ENCODE assay signal across 11 cellular contexts in the genomic region with DNA sequence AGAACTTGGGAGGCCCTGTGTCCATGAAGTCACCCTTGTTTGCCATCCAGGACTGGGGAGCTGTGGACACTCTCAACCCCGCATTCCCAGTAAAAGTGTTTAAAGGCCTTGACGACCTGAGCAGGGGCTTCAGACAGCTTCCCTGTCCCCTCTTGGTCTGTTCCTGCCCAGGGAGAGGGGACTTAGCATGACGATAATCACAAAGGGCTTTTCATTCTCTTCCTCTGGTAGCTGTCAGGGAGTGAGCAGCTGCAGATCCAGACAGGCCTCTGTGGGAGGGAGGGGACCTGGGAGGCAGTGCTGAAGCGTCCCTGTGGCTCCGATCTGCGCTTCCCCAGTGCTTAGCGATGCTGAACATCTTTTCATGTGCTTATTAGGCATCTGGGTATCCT.
DNase-seq lines count a peak whose midpoint lies in the region; ATAC-seq and TF ChIP-seq lines count a peak whose summit lies in the region.
"Had no signal": no experiment of that assay in that cellular context is flagged by ENCODE, and none has a peak within 500 bp of the region (broad histone marks: within the 10 kb centered on the region; RNA-seq: fewer than 3 reads in every experiment).

No MANE protein-coding gene starts in this region.

- ATAC-seq in GM18519 (IDR thresholded peaks at IDR 0.05; ENCODE audit: low FRiP score, unreplicated experiment) = no peak
- ATAC-seq: activated CD8-positive, alpha-beta T cell treated with anti-CD3 and anti-CD28 coated beads, Interleukin-2, amount 10 ng/mL, durations not matched to agents 7 days and 5 days; left ventricle myocardium superior had no signal

- H4K8ac ChIP-seq in mesendoderm (ENCODE audit: low read depth, low read length) = no peak overlapping the region

- no peaks in the 10 kb centered on the region for H3K79me2 ChIP-seq in mesendoderm (ENCODE audit: control insufficient read depth, insufficient read depth, low read length)

- TF ChIP-seq CTCF in BE2C (IDR thresholded peaks at IDR 0.05; ENCODE audit: low read depth, low read length) = no peak
- TF ChIP-seq CTCF in choroid plexus epithelial cell (conservative IDR thresholded peaks at IDR 0.05; ENCODE audit: low read depth, low read length) = no peak

- no peak overlapping the region for H3K18ac ChIP-seq in mesendoderm (ENCODE audit: low read length)

- no peak overlapping the region for H3K23ac ChIP-seq in mesendoderm (ENCODE audit: low read length)

- H3K4ac ChIP-seq in mesendoderm (ENCODE audit: low read depth, low read length) = no peak overlapping the region

- no CpG with 5 or more reads among the region's 7 CpGs for WGBS in mesendoderm (ENCODE audit: extremely low coverage, insufficient coverage, low lambda C conversion rate)

- H2AK5ac ChIP-seq in mesendoderm (ENCODE audit: low read length) = no peak overlapping the region

- peak overlapping the region; percentile 19 for H3K9ac ChIP-seq in mesendoderm (ENCODE audit: low read length)

- peak overlapping the region; percentile 80 for H3K56ac ChIP-seq in mesendoderm (ENCODE audit: low read length)

- peak; percentile 76 for DNase-seq in BE2C
- DNase-seq in NCI-H345 (lab: John Stamatoyannopoulos, UW) = peak; percentile 78
- DNase-seq in choroid plexus epithelial cell (ENCODE audit: low read depth) = peak; percentile 42
- peak; percentile 70 for DNase-seq in mesendoderm
- no peak for DNase-seq in T1000 (lab: John Stamatoyannopoulos, UW)
- DNase-seq in stimulated activated naive CD4-positive, alpha-beta T cell treated with Interleukin-2 at 50 U/mL for 16 hours (lab: John Stamatoyannopoulos, UW) = no peak
- no peak for DNase-seq in putamen (ENCODE audit: low spot score)
- DNase-seq: activated CD8-positive, alpha-beta T cell treated with anti-CD3 and anti-CD28 coated beads, Interleukin-2, amount 10 ng/mL, durations not matched to agents 7 days and 5 days; left ventricle myocardium superior; NCI-H226 had no signal

- H3K4me3 ChIP-seq in BE2C (ENCODE audit: low read depth, low read length) (no peak overlapping the region), choroid plexus epithelial cell (ENCODE audit: low read depth, low read length) (no peak overlapping the region), mesendoderm (ENCODE audit: low read length) (no peak overlapping the region)

- H2BK15ac ChIP-seq in mesendoderm (replicated peaks; ENCODE audit: low read depth) = no peak overlapping the region

- H3K27ac ChIP-seq in mesendoderm (ENCODE audit: low read depth, low read length) = peak overlapping the region; percentile 56

- H3K9me3 ChIP-seq in BE2C = no peaks in the 10 kb centered on the region

- no peak overlapping the region for H3K4me2 ChIP-seq in mesendoderm (ENCODE audit: low read length)

- H2BK120ac ChIP-seq in mesendoderm (ENCODE audit: low read depth, low read length) = no peak overlapping the region

- H3K36me3 ChIP-seq in BE2C (no peaks in the 10 kb centered on the region), mesendoderm (ENCODE audit: control insufficient read depth, insufficient read depth, low read length) (no peaks in the 10 kb centered on the region)

- peaks cover 6% of the 10 kb centered on the region for H3K4me1 ChIP-seq in BE2C
- H3K4me1 ChIP-seq in mesendoderm (ENCODE audit: control insufficient read depth, low read depth, low read length) = peaks cover 3% of the 10 kb centered on the region

- H4K5ac ChIP-seq in mesendoderm (ENCODE audit: low read length) = peak overlapping the region; percentile 29

- H3K27me3 ChIP-seq in BE2C (no peaks in the 10 kb centered on the region), mesendoderm (ENCODE audit: insufficient read depth, low read length, poor library complexity) (no peaks in the 10 kb centered on the region)

- H2BK5ac ChIP-seq in mesendoderm (ENCODE audit: low read length) = peak overlapping the region; percentile 28

- no peaks in the 10 kb centered on the region for H3K79me1 ChIP-seq in mesendoderm (ENCODE audit: low read length)

Comparison
In these comparisons a context has a peak if more than half of its experiments do, and no peak if none do; other contexts are left out.
1. DNase-seq: peak in BE2C (single experiment), NCI-H345 (single experiment), choroid plexus epithelial cell (single experiment) and mesendoderm (single experiment); none in T1000 (single experiment), stimulated activated naive CD4-positive, alpha-beta T cell treated with Interleukin-2 at 50 U/mL for 16 hours (single experiment) and putamen (single experiment).